21 cellular contexts compared by ENCODE assay signal in the genomic region with DNA sequence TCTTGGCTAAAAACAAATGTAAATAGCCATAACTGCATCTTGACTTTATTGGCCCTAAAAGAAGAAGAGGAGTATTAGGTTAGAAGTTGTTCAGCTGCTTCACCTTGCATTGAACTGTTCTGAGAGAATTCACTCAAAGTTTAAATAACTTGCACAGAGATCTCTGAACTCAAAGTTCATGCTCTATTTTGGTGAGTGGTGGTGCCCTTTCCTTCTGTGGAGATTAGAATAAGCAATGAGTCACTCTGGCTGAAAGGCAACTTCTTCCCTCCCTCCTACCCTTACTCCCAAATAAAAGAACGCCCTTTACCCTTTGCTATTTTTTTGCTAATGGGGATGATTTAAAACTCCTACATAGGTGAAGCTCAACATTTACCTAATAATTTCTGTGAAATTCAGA. TPM values are rescaled to one million over a fixed set of nuclear protein-coding genes. Genes with fewer than 3 reads are reported as not detected.
DNase-seq lines count a peak whose midpoint lies in the region; TF ChIP-seq lines count a peak whose summit lies in the region.
"Had no signal": no experiment of that assay in that cellular context is flagged by ENCODE, and none has a peak within 500 bp of the region (broad histone marks: within the 10 kb centered on the region; RNA-seq: fewer than 3 reads in every experiment).

No MANE protein-coding gene starts in this region.

- H3K9ac ChIP-seq in HUES48 (ENCODE audit: low read depth, low read length) (no peak overlapping the region), mesendoderm (ENCODE audit: low read length) (no peak overlapping the region)
- H3K9ac ChIP-seq: KMS-11 had no signal

- H3K9me3 ChIP-seq in HUES48 (ENCODE audit: control insufficient read depth, insufficient read depth, low read length) (peaks cover 26% of the 10 kb centered on the region), testis (no peaks in the 10 kb centered on the region)
- H3K9me3 ChIP-seq: sigmoid colon, SJCRH30 had no signal

- TF ChIP-seq POLR2A in testis (IDR thresholded peaks at IDR 0.05) = no peak

- H3K79me1 ChIP-seq in mesendoderm (ENCODE audit: low read length) = no peaks in the 10 kb centered on the region

- no peak overlapping the region for H4K5ac ChIP-seq in mesendoderm (ENCODE audit: low read length)

- H3K27me3 ChIP-seq in HUES48 (ENCODE audit: control insufficient read depth, insufficient read depth, low read length) = no peaks in the 10 kb centered on the region
- H3K27me3 ChIP-seq in brain microvascular endothelial cell (replicated peaks) = no peaks in the 10 kb centered on the region
- H3K27me3 ChIP-seq in mesendoderm (ENCODE audit: insufficient read depth, low read length, poor library complexity) = no peaks in the 10 kb centered on the region
- H3K27me3 ChIP-seq in testis = no peaks in the 10 kb centered on the region
- H3K27me3 ChIP-seq: sigmoid colon, SJCRH30, tibial artery had no signal

- TF ChIP-seq CTCF in brain microvascular endothelial cell (IDR thresholded peaks at IDR 0.05; ENCODE audit: low read depth, low read length, missing control alignments) = no peak
- no peak for TF ChIP-seq CTCF in testis (IDR thresholded peaks at IDR 0.05)

- in situ Hi-C loops in brain microvascular endothelial cell (cut with HindIII; ENCODE audit: low pct_ligation_motif_present, low sequenced_read_pairs) = no loop called here

- H3K23ac ChIP-seq in mesendoderm (ENCODE audit: low read length) = no peak overlapping the region

- H3K56ac ChIP-seq in mesendoderm (ENCODE audit: low read length) = no peak overlapping the region

- no peak overlapping the region for H3K4me2 ChIP-seq in mesendoderm (ENCODE audit: low read length)
- H3K4me2 ChIP-seq: KMS-11 had no signal

- no peak overlapping the region for H3K18ac ChIP-seq in mesendoderm (ENCODE audit: low read length)

- no CpG with 5 or more reads among the region's 1 CpG for WGBS in mesendoderm (ENCODE audit: extremely low coverage, insufficient coverage, low lambda C conversion rate)
- WGBS in testis, 2 donors = 88 to 94% methylated on average over 1 of the region's 1 CpG

- peaks cover 8% of the 10 kb centered on the region for H3K4me1 ChIP-seq in HUES48 (ENCODE audit: control insufficient read depth, insufficient read depth, low read length)
- no peaks in the 10 kb centered on the region for H3K4me1 ChIP-seq in mesendoderm (ENCODE audit: control insufficient read depth, low read depth, low read length)
- no peaks in the 10 kb centered on the region for H3K4me1 ChIP-seq in testis
- H3K4me1 ChIP-seq: SJCRH30, tibial artery had no signal

- H2AK5ac ChIP-seq in mesendoderm (ENCODE audit: low read length) = no peak overlapping the region

- H4K8ac ChIP-seq in mesendoderm (ENCODE audit: low read depth, low read length) = no peak overlapping the region

- no peak overlapping the region for H2BK5ac ChIP-seq in mesendoderm (ENCODE audit: low read length)

- no peaks in the 10 kb centered on the region for H3K79me2 ChIP-seq in mesendoderm (ENCODE audit: control insufficient read depth, insufficient read depth, low read length)

- no peak overlapping the region for H2BK15ac ChIP-seq in mesendoderm (replicated peaks; ENCODE audit: low read depth)

- no peak overlapping the region for H2BK120ac ChIP-seq in mesendoderm (ENCODE audit: low read depth, low read length)

- peak; percentile 29 for DNase-seq in EH (ENCODE audit: low read depth)
- DNase-seq in brain microvascular endothelial cell = peak; percentile 11
- DNase-seq in mesendoderm = peak; percentile 9
- DNase-seq in NK-92 treated with Interleukin-12 subunit alpha and Interleukin-12 subunit beta, amount 100 ng/mL, for 24 hours (lab: John Stamatoyannopoulos, UW) = no peak
- no peak for DNase-seq in testis
- DNase-seq in NCI-H446 (lab: John Stamatoyannopoulos, UW) = no peak
- DNase-seq: activated T-cell treated with anti-CD3 and anti-CD28 coated beads, Interleukin-2, amount 50 U/mL, for 48 hours; CD8-positive, alpha-beta memory T cell; DMS 273 treated with DMSO at 0.1 percent for 48 hours; effector CD4-positive, alpha-beta T cell; EL; islet precursor cell; NCI-H1436; NCI-H2081; NCI-H526 treated with DMSO at 0.1 percent for 48 hours; sigmoid colon; SJCRH30; stimulated activated CD4-positive, alpha-beta T cell treated with anti-CD3 and anti-CD28 coated beads, Interleukin-4, amount 100 ng/mL, for 24 hours; tibial artery had no signal

- H3K27ac ChIP-seq in HUES48 (ENCODE audit: low read depth, low read length) (peak overlapping the region; percentile 56), brain microvascular endothelial cell (no peak overlapping the region), mesendoderm (ENCODE audit: low read depth, low read length) (no peak overlapping the region), testis (no peak overlapping the region)
- H3K27ac ChIP-seq: KMS-11, sigmoid colon, SJCRH30, tibial artery had no signal

- intact Hi-C loops in testis (cut with DNase I; ENCODE audit: low total_unique reads) = no loop called here

- no peak overlapping the region for H3K4me3 ChIP-seq in HUES48 (ENCODE audit: low read depth, low read length)
- H3K4me3 ChIP-seq in brain microvascular endothelial cell (ENCODE audit: low read depth, low read length) = no peak overlapping the region
- H3K4me3 ChIP-seq in mesendoderm (ENCODE audit: low read length) = no peak overlapping the region
- H3K4me3 ChIP-seq in testis = no peak overlapping the region
- H3K4me3 ChIP-seq: sigmoid colon, SJCRH30, tibial artery had no signal

- H3K36me3 ChIP-seq in HUES48 (ENCODE audit: control insufficient read depth, insufficient read depth, low read length) = peaks cover 39% of the 10 kb centered on the region
- peaks cover 17% of the 10 kb centered on the region for H3K36me3 ChIP-seq in brain microvascular endothelial cell (replicated peaks)
- H3K36me3 ChIP-seq in mesendoderm (ENCODE audit: control insufficient read depth, insufficient read depth, low read length) = no peaks in the 10 kb centered on the region
- no peaks in the 10 kb centered on the region for H3K36me3 ChIP-seq in testis (ENCODE audit: low read depth, missing control alignments)

- no peak overlapping the region for H3K4ac ChIP-seq in mesendoderm (ENCODE audit: low read depth, low read length)

RNA-seq across cellular contexts. Expression of gene ERMP1, which starts 48.9 kb away (rescaled TPM):
- polyA plus RNA-seq in mesendoderm (2013, experiment 1 of 2) = 7.7 TPM
- polyA plus RNA-seq in mesendoderm (2013, experiment 2 of 2) = 7.4 TPM
- 10 to 100 TPM; 25.7 to 28.9 TPM for total RNA-seq in testis
- 28.4 TPM for polyA plus RNA-seq in testis (ENCODE audit: insufficient read depth, low read depth, low replicate concordance)

Comparison
In these comparisons a context has a peak if more than half of its experiments do, and no peak if none do; other contexts are left out.
1. DNase-seq: peak in EH (single experiment), brain microvascular endothelial cell (single experiment) and mesendoderm (single experiment); none in NK-92 treated with Interleukin-12 subunit alpha and Interleukin-12 subunit beta, amount 100 ng/mL, for 24 hours (single experiment), testis (single experiment) and NCI-H446 (0 of 2).